22 cellular contexts compared by ENCODE assay signal in the genomic region with DNA sequence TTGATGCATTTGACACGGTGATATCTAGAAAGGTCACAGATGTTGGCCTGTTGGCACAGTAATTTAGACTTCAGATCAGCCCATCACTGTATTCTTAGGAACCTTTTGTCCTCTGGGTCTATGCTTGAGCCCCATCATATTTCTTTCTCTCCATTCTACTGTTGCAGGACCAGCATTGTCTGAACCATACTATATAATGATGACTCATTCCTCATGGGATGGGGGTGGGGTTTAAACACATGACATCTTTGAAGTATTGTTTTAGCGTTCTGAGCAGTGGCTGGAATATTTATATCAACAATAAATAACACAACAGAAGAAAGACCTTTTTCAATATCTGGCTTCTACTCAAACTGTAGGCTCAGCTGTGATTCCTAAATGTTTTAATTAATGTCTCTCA.
A peak's percentile ranks its signal among the peaks of the same experiment; 100 is the strongest.
DNase-seq lines count a peak whose midpoint lies in the region; ATAC-seq, FAIRE-seq and TF ChIP-seq lines count a peak whose summit lies in the region.
"Had no signal": no experiment of that assay in that cellular context is flagged by ENCODE, and none has a peak within 500 bp of the region (broad histone marks: within the 10 kb centered on the region; RNA-seq: fewer than 3 reads in every experiment).

No MANE protein-coding gene starts in this region.

- H3K9ac ChIP-seq in K562 (ENCODE audit: insufficient read depth in 1 of 2, low read depth in 2 of 2, low read length in 2 of 2) = no peak overlapping the region
- H3K9ac ChIP-seq in mesendoderm (ENCODE audit: low read length) = no peak overlapping the region
- H3K9ac ChIP-seq: BLaER1 treated with 17β-estradiol and CSF1 and Interleukin-3, amounts not matched to agents 10 nM and 100 nM had no signal

- no TSS peak for BruUV-seq in K562 (replicated peaks; lab: Mats Ljungman, UMichigan)

- H3K27me3 ChIP-seq in K562 (ENCODE audit: control insufficient read depth in 2 of 2, insufficient read depth in 2 of 2, low read length in 2 of 2) (no peaks in the 10 kb centered on the region), mesendoderm (ENCODE audit: insufficient read depth, low read length, poor library complexity) (no peaks in the 10 kb centered on the region)
- H3K27me3 ChIP-seq: BE2C; BLaER1 treated with 17β-estradiol and CSF1 and Interleukin-3, amounts not matched to agents 10 nM and 100 nM had no signal

- H2AK5ac ChIP-seq in mesendoderm (ENCODE audit: low read length) = no peak overlapping the region

- WGBS in A549 (ENCODE audit: missing lambda C conversion rate) = 52% methylated on average over 2 of the region's 2 CpGs
- WGBS in K562 (ENCODE audit: insufficient coverage, low coverage, missing lambda C conversion rate) = 0% methylated on average over 2 of the region's 2 CpGs
- no CpG with 5 or more reads among the region's 2 CpGs for WGBS in mesendoderm (ENCODE audit: extremely low coverage, insufficient coverage, low lambda C conversion rate)

- H4K20me1 ChIP-seq in K562 (replicated peaks; ENCODE audit: control insufficient read depth, insufficient read depth, low read length) = no peaks in the 10 kb centered on the region
- H4K20me1 ChIP-seq: BLaER1 treated with 17β-estradiol and CSF1 and Interleukin-3, amounts not matched to agents 10 nM and 100 nM had no signal

- H3K9me1 ChIP-seq in K562 (ENCODE audit: control insufficient read depth, insufficient read depth, low read length) = no peaks in the 10 kb centered on the region

- H3K4me3 ChIP-seq in A549 (no peak overlapping the region), NB4 (ENCODE audit: low read depth, low read length) (no peak overlapping the region), K562 (no peak overlapping the region), mesendoderm (ENCODE audit: low read length) (no peak overlapping the region)
- H3K4me3 ChIP-seq: BLaER1 treated with 17β-estradiol and CSF1 and Interleukin-3, amounts not matched to agents 10 nM and 100 nM; GM12878 had no signal

- DNase-seq in A549 (ENCODE audit: low read depth in 1 of 2, low spot score in 1 of 2) (no peak), NB4 (ENCODE audit: low read depth) (peak; percentile 7), K562 (ENCODE audit: extremely low read depth in 1 of 4, low spot score in 3 of 4) (no peak), mesendoderm (no peak), frontal cortex (ENCODE audit: low spot score in 2 of 2) (no peak), caudate nucleus (lab: John Stamatoyannopoulos, UW) (no peak)
- DNase-seq: ACHN; AML-193; BE2C; Caco-2; CD4-positive, alpha-beta memory T cell; DMS153; DND-41; GDM1; H7; HCEC 1CT had no signal

- TF ChIP-seq POLR2A in A549 (IDR thresholded peaks at IDR 0.05; ENCODE audit: low read length) (no peak), NB4 (IDR thresholded peaks at IDR 0.05; ENCODE audit: extremely low read depth, insufficient read length) (no peak), K562 (conservative IDR thresholded peaks at IDR 0.05) (no peak)

- TF ChIP-seq CTCF in A549 (IDR thresholded peaks at IDR 0.05) (no peak), NB4 (IDR thresholded peaks at IDR 0.05; ENCODE audit: low read depth, low read length) (no peak), K562 (IDR thresholded peaks at IDR 0.05 in 2 of 3, conservative IDR thresholded peaks at IDR 0.05 in 1 of 3; ENCODE audit: insufficient read depth in 2 of 3, low read depth in 1 of 3, low read length in 3 of 3) (no peak)

- no peaks in the 10 kb centered on the region for H3K36me3 ChIP-seq in K562 (ENCODE audit: control insufficient read depth, insufficient read depth, low read length)
- no peaks in the 10 kb centered on the region for H3K36me3 ChIP-seq in mesendoderm (ENCODE audit: control insufficient read depth, insufficient read depth, low read length)
- H3K36me3 ChIP-seq: BE2C; BLaER1 treated with 17β-estradiol and CSF1 and Interleukin-3, amounts not matched to agents 10 nM and 100 nM had no signal

- H3K79me2 ChIP-seq in K562 (ENCODE audit: control insufficient read depth, insufficient read depth, low read length) = no peaks in the 10 kb centered on the region
- no peaks in the 10 kb centered on the region for H3K79me2 ChIP-seq in mesendoderm (ENCODE audit: control insufficient read depth, insufficient read depth, low read length)

- no peak overlapping the region for H3K4ac ChIP-seq in mesendoderm (ENCODE audit: low read depth, low read length)

- no peak overlapping the region for H2BK15ac ChIP-seq in mesendoderm (replicated peaks; ENCODE audit: low read depth)

- H3K79me1 ChIP-seq in mesendoderm (ENCODE audit: low read length) = no peaks in the 10 kb centered on the region

- no peak overlapping the region for H3K56ac ChIP-seq in mesendoderm (ENCODE audit: low read length)

- no peak overlapping the region for H4K8ac ChIP-seq in mesendoderm (ENCODE audit: low read depth, low read length)

- TF ChIP-seq EP300 in A549 (IDR thresholded peaks at IDR 0.05) (no peak), K562 (IDR thresholded peaks at IDR 0.05; ENCODE audit: low read length) (no peak)

- intact Hi-C loops in K562 (cut with micrococcal nuclease) = no loop called here

- no peak for ATAC-seq in A549
- no peak for ATAC-seq in K562
- ATAC-seq in GM19395 (IDR thresholded peaks at IDR 0.05; ENCODE audit: unreplicated experiment) = no peak
- ATAC-seq: GM12878 had no signal

- no peaks in the 10 kb centered on the region for H3K9me3 ChIP-seq in A549
- no peaks in the 10 kb centered on the region for H3K9me3 ChIP-seq in K562 (replicated peaks; ENCODE audit: control insufficient read depth, insufficient read depth, low read depth, low read length)
- H3K9me3 ChIP-seq: BE2C; BLaER1 treated with 17β-estradiol and CSF1 and Interleukin-3, amounts not matched to agents 10 nM and 100 nM; Caco-2 had no signal

- H3K23ac ChIP-seq in mesendoderm (ENCODE audit: low read length) = no peak overlapping the region

- H3K4me2 ChIP-seq in A549 (no peak overlapping the region), K562 (ENCODE audit: insufficient read depth, low read length) (no peak overlapping the region), mesendoderm (ENCODE audit: low read length) (no peak overlapping the region)
- H3K4me2 ChIP-seq: BLaER1 treated with 17β-estradiol and CSF1 and Interleukin-3, amounts not matched to agents 10 nM and 100 nM had no signal

- peak overlapping the region; percentile 21 for H2BK120ac ChIP-seq in mesendoderm (ENCODE audit: low read depth, low read length)

- POLR2A ChIA-PET in A549 (lab: Yijun Ruan, JAX) (no interaction called here), K562 (lab: Yijun Ruan, JAX) (no interaction called here)

- TF ChIP-seq RAD21 in A549 (conservative IDR thresholded peaks at IDR 0.05 in 1 of 2, IDR thresholded peaks at IDR 0.05 in 1 of 2) = no peak
- TF ChIP-seq RAD21 in K562 (CRISPR knock-in tag; conservative IDR thresholded peaks at IDR 0.05 in 1 of 2, IDR thresholded peaks at IDR 0.05 in 1 of 2) = no peak

- no peak overlapping the region for H2BK5ac ChIP-seq in mesendoderm (ENCODE audit: low read length)

- in situ Hi-C loops in K562 (cut with MboI) = no loop called here

- H3K27ac ChIP-seq in A549 = no peak overlapping the region
- H3K27ac ChIP-seq in K562 (ENCODE audit: extremely low read depth, low read depth, low read length) = no peak overlapping the region
- no peak overlapping the region for H3K27ac ChIP-seq in mesendoderm (ENCODE audit: low read depth, low read length)
- no peak overlapping the region for H3K27ac ChIP-seq in caudate nucleus (ENCODE audit: low read depth, low read length)
- H3K27ac ChIP-seq: 22Rv1; BLaER1 treated with 17β-estradiol and CSF1 and Interleukin-3, amounts not matched to agents 10 nM and 100 nM had no signal

- H4K5ac ChIP-seq in mesendoderm (ENCODE audit: low read length) = no peak overlapping the region

- CTCF ChIA-PET in A549 (lab: Yijun Ruan, JAX) (no interaction called here), K562 (lab: Yijun Ruan, JAX; ENCODE audit: low intra/inter-chr PET ratio) (no interaction called here)

- no peak overlapping the region for H2AFZ ChIP-seq in K562 (ENCODE audit: low read depth, low read length)

- FAIRE-seq in A549 (lab: Jason Lieb, UNC) (no peak), K562 (lab: Jason Lieb, UNC) (no peak), frontal cortex (lab: Jason Lieb, UNC) (no peak)
- FAIRE-seq: A204.1, GM12878, H1 had no signal

- H3K4me1 ChIP-seq in A549 (peaks cover 14% of the 10 kb centered on the region), K562 (replicated peaks in 1 of 2; ENCODE audit: control insufficient read depth in 2 of 2, insufficient read depth in 2 of 2, low read length in 2 of 2) (no peaks in the 10 kb centered on the region), mesendoderm (ENCODE audit: control insufficient read depth, low read depth, low read length) (peaks cover 7% of the 10 kb centered on the region)
- H3K4me1 ChIP-seq: BE2C; BLaER1 treated with 17β-estradiol and CSF1 and Interleukin-3, amounts not matched to agents 10 nM and 100 nM; Caco-2 had no signal

- H3K18ac ChIP-seq in mesendoderm (ENCODE audit: low read length) = no peak overlapping the region

TF ChIP-seq in A549, 52 proteins besides CTCF, POLR2A, EP300 and RAD21:
- TF ChIP-seq EHF (CRISPR knock-in tag; IDR thresholded peaks at IDR 0.05) = no peak
- TF ChIP-seq TFCP2L1 (CRISPR knock-in tag; IDR thresholded peaks at IDR 0.05) = no peak
- no peak for TF ChIP-seq TP53 (CRISPR knock-in tag; IDR thresholded peaks at IDR 0.05)
- TF ChIP-seq RFX5 (IDR thresholded peaks at IDR 0.05) = no peak
- TF ChIP-seq CEBPB (IDR thresholded peaks at IDR 0.05) = no peak
- no peak for TF ChIP-seq FOSL2 (IDR thresholded peaks at IDR 0.05)
- TF ChIP-seq FOSL2 (CRISPR knock-in tag; IDR thresholded peaks at IDR 0.05) = peak; percentile 55; the same call in 1 of the 2 replicates
- TF ChIP-seq HDAC2 (IDR thresholded peaks at IDR 0.05) = no peak

TF ChIP-seq in K562, 482 proteins besides CTCF, POLR2A, EP300 and RAD21:
- TF ChIP-seq ZNF436 (CRISPR knock-in tag; IDR thresholded peaks at IDR 0.05) = no peak
- 0 out of 2 replicates have a peak, but pooled peaks have one; percentile 14 for TF ChIP-seq ATF3 (IDR thresholded peaks at IDR 0.05)
- TF ChIP-seq ATF3 (CRISPR knock-in tag; conservative IDR thresholded peaks at IDR 0.05) = no peak
- TF ChIP-seq ZNF707 (CRISPR knock-in tag; conservative IDR thresholded peaks at IDR 0.05) = no peak
